14 cellular contexts compared by ENCODE assay signal in genomic region chr19:50567052-50567841, GRCh38. TPM values are rescaled to one million over a fixed set of nuclear protein-coding genes. Genes with fewer than 3 reads are reported as not detected.
DNase-seq lines count a peak whose midpoint lies in the region; ATAC-seq, FAIRE-seq and TF ChIP-seq lines count a peak whose summit lies in the region.
"Had no signal": no experiment of that assay in that cellular context is flagged by ENCODE, and none has a peak within 500 bp of the region (broad histone marks: within the 10 kb centered on the region; RNA-seq: fewer than 3 reads in every experiment).

No MANE protein-coding gene starts in this region.

- H3K4me1 ChIP-seq in A549 (peaks cover 19% of the 10 kb centered on the region), mesendoderm (ENCODE audit: control insufficient read depth, low read depth, low read length) (no peaks in the 10 kb centered on the region)

- no peaks in the 10 kb centered on the region for H3K79me2 ChIP-seq in mesendoderm (ENCODE audit: control insufficient read depth, insufficient read depth, low read length)

- POLR2A ChIA-PET in A549 (lab: Yijun Ruan, JAX) = no interaction called here

- H3K4me2 ChIP-seq in A549 (peak overlapping the region; percentile 99), mesendoderm (ENCODE audit: low read length) (no peak overlapping the region)

- peaks cover 38% of the 10 kb centered on the region for H3K27me3 ChIP-seq in mesendoderm (ENCODE audit: insufficient read depth, low read length, poor library complexity)

- ATAC-seq in A549 (no peak), GM21529 (IDR thresholded peaks at IDR 0.05; ENCODE audit: unreplicated experiment) (no peak), GM18511 (IDR thresholded peaks at IDR 0.05; ENCODE audit: unreplicated experiment) (no peak)
- ATAC-seq: mucosa of descending colon had no signal

- TF ChIP-seq RAD21 in A549 (conservative IDR thresholded peaks at IDR 0.05 in 1 of 2, IDR thresholded peaks at IDR 0.05 in 1 of 2) = no peak

- H3K27ac ChIP-seq in A549 (peak overlapping the region in 1 of 2 experiments; percentile 81; a peak in 4 of 6 replicates), mesendoderm (ENCODE audit: low read depth, low read length) (no peak overlapping the region)

- DNase-seq in A549 (ENCODE audit: low read depth in 1 of 2, low spot score in 1 of 2) (peak in 1 of 2 experiments; percentile 50), GM13976 (ENCODE audit: low spot score) (peak; percentile 53), astrocyte of the hippocampus (ENCODE audit: low read depth, low spot score) (peak; percentile 31), mesendoderm (peak; percentile 29)
- no peak for DNase-seq in activated CD8-positive, alpha-beta memory T cell treated with anti-CD3 and anti-CD28 coated beads for 24 hours
- DNase-seq in activated CD8-positive, alpha-beta memory T cell treated with anti-CD3 and anti-CD28 coated beads, Interleukin-2, amount 50 U/mL, for 4 hours = no peak
- DNase-seq: Calu3; mucosa of descending colon; NCI-H1048; RPMI8226; stimulated activated CD4-positive, alpha-beta T cell treated with anti-CD3 and anti-CD28 coated beads, Interleukin-4, amount 100 ng/mL, for 1 hour had no signal

- H3K79me1 ChIP-seq in mesendoderm (ENCODE audit: low read length) = no peaks in the 10 kb centered on the region

- no peak overlapping the region for H4K8ac ChIP-seq in mesendoderm (ENCODE audit: low read depth, low read length)

- no peak overlapping the region for H3K4ac ChIP-seq in mesendoderm (ENCODE audit: low read depth, low read length)

- no peak overlapping the region for H3K9ac ChIP-seq in mesendoderm (ENCODE audit: low read length)

- no peaks in the 10 kb centered on the region for H3K9me3 ChIP-seq in A549
- H3K9me3 ChIP-seq: mucosa of descending colon had no signal

- no peak overlapping the region for H3K56ac ChIP-seq in mesendoderm (ENCODE audit: low read length)

- no peak overlapping the region for H2BK15ac ChIP-seq in mesendoderm (replicated peaks; ENCODE audit: low read depth)

- H3K4me3 ChIP-seq in A549 (peak overlapping the region; percentile 55), mesendoderm (ENCODE audit: low read length) (no peak overlapping the region)
- H3K4me3 ChIP-seq: mucosa of descending colon had no signal

- H2AK5ac ChIP-seq in mesendoderm (ENCODE audit: low read length) = no peak overlapping the region

- TF ChIP-seq POLR2A in A549 (IDR thresholded peaks at IDR 0.05; ENCODE audit: low read length) = no peak

- no peaks in the 10 kb centered on the region for H3K36me3 ChIP-seq in mesendoderm (ENCODE audit: control insufficient read depth, insufficient read depth, low read length)

- CTCF ChIA-PET in A549 (lab: Yijun Ruan, JAX) = interaction anchor here (1.5 to 1.7 kb wide), 2 partner anchors 11 to 29 kb away, joined by 4 to 23 read pairs; no protein-coding TSS in a partner anchor

- H2BK120ac ChIP-seq in mesendoderm (ENCODE audit: low read depth, low read length) = no peak overlapping the region

- no peak for FAIRE-seq in A549 (lab: Jason Lieb, UNC)
- FAIRE-seq: GM18507 had no signal

- 5% methylated on average over 22 of the region's 38 CpGs for WGBS in A549 (ENCODE audit: missing lambda C conversion rate)
- no CpG with 5 or more reads among the region's 38 CpGs for WGBS in mesendoderm (ENCODE audit: extremely low coverage, insufficient coverage, low lambda C conversion rate)

- no peak overlapping the region for H2BK5ac ChIP-seq in mesendoderm (ENCODE audit: low read length)

- TF ChIP-seq EP300 in A549 (IDR thresholded peaks at IDR 0.05) = no peak

- no peak overlapping the region for H4K5ac ChIP-seq in mesendoderm (ENCODE audit: low read length)

- no peak overlapping the region for H3K18ac ChIP-seq in mesendoderm (ENCODE audit: low read length)

- H3K23ac ChIP-seq in mesendoderm (ENCODE audit: low read length) = no peak overlapping the region

- no peak for TF ChIP-seq CTCF in A549 (IDR thresholded peaks at IDR 0.05)
- TF ChIP-seq CTCF in GM13976 (IDR thresholded peaks at IDR 0.05; ENCODE audit: borderline replicate concordance, control extremely low read depth, extremely low read depth, insufficient read depth, missing control alignments) = no peak

- in situ Hi-C loops in GM13976 (cut with MboI; ENCODE audit: low sequenced_read_pairs, unreplicated experiment) = no loop called here

TF ChIP-seq in A549, 52 proteins besides CTCF, POLR2A, EP300 and RAD21:
- TF ChIP-seq RFX5 (IDR thresholded peaks at IDR 0.05) (no peak), MAZ (IDR thresholded peaks at IDR 0.05; ENCODE audit: borderline replicate concordance, low read depth, low read length) (no peak), ZNF302 (CRISPR knock-in tag; IDR thresholded peaks at IDR 0.05) (no peak), ZSCAN20 (CRISPR knock-in tag; IDR thresholded peaks at IDR 0.05) (no peak), PHF8 (IDR thresholded peaks at IDR 0.05; ENCODE audit: borderline replicate concordance, low read depth) (no peak), TFCP2L1 (CRISPR knock-in tag; IDR thresholded peaks at IDR 0.05) (no peak), HEYL (CRISPR knock-in tag; IDR thresholded peaks at IDR 0.05) (no peak), E2F6 (IDR thresholded peaks at IDR 0.05; ENCODE audit: borderline replicate concordance, low read depth) (no peak), NR3C1 (IDR thresholded peaks at IDR 0.05) (no peak), FOSL2 (IDR thresholded peaks at IDR 0.05) (no peak), FOSL2 (CRISPR knock-in tag; IDR thresholded peaks at IDR 0.05) (no peak), HOXB13 (CRISPR knock-in tag; IDR thresholded peaks at IDR 0.05; ENCODE audit: low read depth) (no peak), MAFK (IDR thresholded peaks at IDR 0.05; ENCODE audit: partially characterized antibody) (no peak), ATOH8 (CRISPR knock-in tag; IDR thresholded peaks at IDR 0.05; ENCODE audit: low read depth) (no peak), FOXS1 (CRISPR knock-in tag; IDR thresholded peaks at IDR 0.05) (no peak)
- TF ChIP-seq, protein P1, sequence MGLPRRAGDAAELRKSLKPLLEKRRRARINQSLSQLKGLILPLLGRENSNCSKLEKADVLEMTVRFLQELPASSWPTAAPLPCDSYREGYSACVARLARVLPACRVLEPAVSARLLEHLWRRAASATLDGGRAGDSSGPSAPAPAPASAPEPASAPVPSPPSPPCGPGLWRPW (IDR thresholded peaks at IDR 0.05) = no peak

RNA-seq across cellular contexts. Expression of gene LRRC4B, which starts 1.0 kb away (rescaled TPM):
- polyA plus RNA-seq in A549 (2011; rRNA removed) = 0.49 and 0.54 TPM in 2 replicates
- polyA plus RNA-seq in A549 (2012; cell fraction: cytosol; rRNA removed) = 0.38 and 0.82 TPM in 2 replicates
- 0.62 and 1.2 TPM in 2 replicates for polyA plus RNA-seq in A549 (2012; cell fraction: nucleus; rRNA removed)
- 0.67 to 1.2 TPM (median 0.97 TPM) in 3 replicates for polyA plus RNA-seq in A549 (2017; fragmentation: RNase III; extraction: RNeasy Plus Mini Kit Qiagen cat#74134 plus additional on column Dnase treatment)
- polyA minus RNA-seq in A549 (2011; rRNA and poly(A)+ RNA removed) = 0.44 and 0.45 TPM in 2 replicates
- polyA plus RNA-seq in mesendoderm (2013, experiment 1 of 2) = 0.31 TPM
- 0.24 TPM for polyA plus RNA-seq in mesendoderm (2013, experiment 2 of 2)

RNA-seq across cellular contexts. Expression of gene ASPDH, which starts 53.5 kb away (rescaled TPM):
- polyA plus RNA-seq in A549 (2011; rRNA removed) (not detected in 2 replicates), A549 (2017; fragmentation: RNase III; extraction: RNeasy Plus Mini Kit Qiagen cat#74134 plus additional on column Dnase treatment) (not detected in 3 replicates)
- not detected in 2 replicates for polyA plus RNA-seq in A549 (2012; cell fraction: cytosol; rRNA removed)
- polyA plus RNA-seq in A549 (2012; cell fraction: nucleus; rRNA removed) = not detected in 2 replicates
- not detected in 2 replicates for polyA minus RNA-seq in A549 (2011; rRNA and poly(A)+ RNA removed)
- polyA plus RNA-seq in mesendoderm (2013, experiment 1 of 2) = not detected
- not detected for polyA plus RNA-seq in mesendoderm (2013, experiment 2 of 2)

RNA-seq across cellular contexts. Expression of gene JOSD2, which starts 56.3 kb away (rescaled TPM):
- polyA plus RNA-seq in A549 (2011; rRNA removed) (19.3 and 24.2 TPM in 2 replicates), A549 (2017; fragmentation: RNase III; extraction: RNeasy Plus Mini Kit Qiagen cat#74134 plus additional on column Dnase treatment) (55.5 to 62.4 TPM (median 61.7 TPM) in 3 replicates)
- polyA plus RNA-seq in A549 (2012; cell fraction: cytosol; rRNA removed) = 113 and 164 TPM in 2 replicates
- 81.5 and 129 TPM in 2 replicates for polyA plus RNA-seq in A549 (2012; cell fraction: nucleus; rRNA removed)
- 4.8 and 5.6 TPM in 2 replicates for polyA minus RNA-seq in A549 (2011; rRNA and poly(A)+ RNA removed)
- 2.1 TPM for polyA plus RNA-seq in mesendoderm (2013, experiment 1 of 2)
- 2.2 TPM for polyA plus RNA-seq in mesendoderm (2013, experiment 2 of 2)

Comparison
In these comparisons a context has a peak if more than half of its experiments do, and no peak if none do; other contexts are left out.
1. DNase-seq: peak in GM13976 (single experiment), astrocyte of the hippocampus (single experiment) and mesendoderm (single experiment); none in activated CD8-positive, alpha-beta memory T cell treated with anti-CD3 and anti-CD28 coated beads for 24 hours (single experiment) and activated CD8-positive, alpha-beta memory T cell treated with anti-CD3 and anti-CD28 coated beads, Interleukin-2, amount 50 U/mL, for 4 hours (single experiment).